ENCODE assay signal across 22 cellular contexts in genomic region chr6:170143401-170144150, GRCh38.
A peak's percentile ranks its signal among the peaks of the same experiment; 100 is the strongest.
DNase-seq lines count a peak whose midpoint lies in the region; ATAC-seq and TF ChIP-seq lines count a peak whose summit lies in the region.
"Had no signal": no experiment of that assay in that cellular context is flagged by ENCODE, and none has a peak within 500 bp of the region (broad histone marks: within the 10 kb centered on the region; RNA-seq: fewer than 3 reads in every experiment).

No MANE protein-coding gene starts in this region.

- DNase-seq in right cardiac atrium (peak in 2 of 3 donors; percentile 17 to 21), Right ventricle myocardium inferior (ENCODE audit: missing footprints) (no peak), dorsolateral prefrontal cortex (peak in 6 of 10 donors; percentile 7 to 38 (median 21)), body of pancreas (no peak), mesenchymal stem cell (no peak)
- no peak for DNase-seq in activated T-cell treated with anti-CD3 and anti-CD28 coated beads, Interleukin-2, amount 50 U/mL, for 4 hours
- DNase-seq: activated CD4-positive, alpha-beta T cell treated with anti-CD3 and anti-CD28 coated beads, Interleukin-2, amount 10 ng/mL, durations not matched to agents 24 days and 14 days; CD4-positive, alpha-beta memory T cell; central memory CD4-positive, alpha-beta T cell; DMS153; erythroblast; foreskin keratinocyte; GF-D8; GM23248; hypothalamus; mesendoderm; NCI-H146; PC-9; psoas muscle had no signal

- no peak overlapping the region for H2AFZ ChIP-seq in mesenchymal stem cell (ENCODE audit: low read depth, low read length)
- H2AFZ ChIP-seq: GM23248, PC-9 had no signal

- H3K4me2 ChIP-seq in mesenchymal stem cell (ENCODE audit: low read length, poor library complexity, severe bottlenecking): no peak overlapping the region
- H3K4me2 ChIP-seq: PC-9 had no signal

- peaks cover 6% of the 10 kb centered on the region for H3K9me3 Mint-ChIP-seq in activated T-cell treated with anti-CD3 and anti-CD28 coated beads, Interleukin-2, amount 50 U/mL, for 4 hours

- H3K18ac ChIP-seq in mesenchymal stem cell (ENCODE audit: low read depth in 1 of 2, low read length in 2 of 2): no peak overlapping the region

- no peaks in the 10 kb centered on the region for H3K36me3 ChIP-seq in rectal smooth muscle tissue (ENCODE audit: control insufficient read depth, insufficient read depth, low read length)
- no peaks in the 10 kb centered on the region for H3K36me3 ChIP-seq in body of pancreas (replicated peaks in 1 of 2; ENCODE audit: insufficient read depth in 1 of 2, low read depth in 2 of 2)
- H3K36me3 ChIP-seq in mesenchymal stem cell (ENCODE audit: control insufficient read depth in 1 of 2, insufficient read depth in 2 of 2, low read depth in 1 of 2, low read length in 2 of 2): no peaks in the 10 kb centered on the region
- H3K36me3 ChIP-seq: SJSA1 had no signal

- H3K4me1 ChIP-seq in right cardiac atrium (ENCODE audit: control insufficient read depth, insufficient read depth, low read length): no peaks in the 10 kb centered on the region
- no peaks in the 10 kb centered on the region for H3K4me1 ChIP-seq in rectal smooth muscle tissue (ENCODE audit: control insufficient read depth, insufficient read depth, low read length)
- no peaks in the 10 kb centered on the region for H3K4me1 ChIP-seq in body of pancreas
- H3K4me1 ChIP-seq in mesenchymal stem cell (ENCODE audit: control insufficient read depth, insufficient read depth, low read depth, low read length): no peaks in the 10 kb centered on the region
- H3K4me1 ChIP-seq: SJSA1 had no signal

- H4K8ac ChIP-seq in mesenchymal stem cell (ENCODE audit: low read length): no peak overlapping the region

- no peak overlapping the region for H4K91ac ChIP-seq in mesenchymal stem cell (ENCODE audit: low read length)

- H3K4me1 Mint-ChIP-seq in activated T-cell treated with anti-CD3 and anti-CD28 coated beads, Interleukin-2, amount 50 U/mL, for 4 hours (ENCODE audit: low read depth): peaks cover 36% of the 10 kb centered on the region

- H3K27me3 Mint-ChIP-seq in activated T-cell treated with anti-CD3 and anti-CD28 coated beads, Interleukin-2, amount 50 U/mL, for 4 hours (ENCODE audit: low read depth): no peaks in the 10 kb centered on the region
- H3K27me3 Mint-ChIP-seq: CD4-positive, alpha-beta memory T cell had no signal

- H2BK5ac ChIP-seq in mesenchymal stem cell (ENCODE audit: low read depth, low read length, poor library complexity, severe bottlenecking): no peak overlapping the region

- H3K9ac ChIP-seq in rectal smooth muscle tissue (ENCODE audit: low read length): no peak overlapping the region
- no peak overlapping the region for H3K9ac ChIP-seq in mesenchymal stem cell (ENCODE audit: low read length)
- H3K9ac ChIP-seq: GM23248 had no signal

- no peak overlapping the region for H3K14ac ChIP-seq in mesenchymal stem cell (ENCODE audit: low read length in 2 of 2)

- no peak overlapping the region for H3K4ac ChIP-seq in mesenchymal stem cell (ENCODE audit: low read depth in 1 of 2, low read length in 2 of 2)

- no peak overlapping the region for H2BK12ac ChIP-seq in mesenchymal stem cell (ENCODE audit: low read length in 2 of 2)

- no peak overlapping the region for H3K23ac ChIP-seq in mesenchymal stem cell (ENCODE audit: low read length in 2 of 2)

- H3K4me3 Mint-ChIP-seq in activated T-cell treated with anti-CD3 and anti-CD28 coated beads, Interleukin-2, amount 50 U/mL, for 4 hours: no peak overlapping the region
- H3K4me3 Mint-ChIP-seq: activated CD4-positive, alpha-beta T cell treated with anti-CD3 and anti-CD28 coated beads, Interleukin-2, amount 10 ng/mL, durations not matched to agents 24 days and 14 days; nephron had no signal

- no peak overlapping the region for H3K4me3 ChIP-seq in right cardiac atrium (ENCODE audit: low read length)
- no peak overlapping the region for H3K4me3 ChIP-seq in dorsolateral prefrontal cortex
- peak overlapping the region; percentile 12 for H3K4me3 ChIP-seq in rectal smooth muscle tissue (ENCODE audit: low read length)
- no peak overlapping the region for H3K4me3 ChIP-seq in body of pancreas
- H3K4me3 ChIP-seq in mesenchymal stem cell (ENCODE audit: insufficient read depth in 1 of 2, low read depth in 1 of 2, low read length in 2 of 2): no peak overlapping the region
- H3K4me3 ChIP-seq: GM23248, PC-9, psoas muscle, SJSA1 had no signal

- no peak overlapping the region for H3K27ac ChIP-seq in right cardiac atrium (ENCODE audit: low read length)
- no peak overlapping the region for H3K27ac ChIP-seq in dorsolateral prefrontal cortex
- no peak overlapping the region for H3K27ac ChIP-seq in rectal smooth muscle tissue (ENCODE audit: low read depth, low read length)
- no peak overlapping the region for H3K27ac ChIP-seq in body of pancreas
- H3K27ac ChIP-seq in mesenchymal stem cell (ENCODE audit: low read length, poor library complexity, severe bottlenecking): no peak overlapping the region
- H3K27ac ChIP-seq: foreskin keratinocyte, GM23248, PC-9, psoas muscle, SJSA1 had no signal

- peaks cover 3% of the 10 kb centered on the region for H3K36me3 Mint-ChIP-seq in activated T-cell treated with anti-CD3 and anti-CD28 coated beads, Interleukin-2, amount 50 U/mL, for 4 hours (ENCODE audit: insufficient read depth)

- H3K9me3 ChIP-seq in right cardiac atrium (ENCODE audit: control insufficient read depth, low read length): no peaks in the 10 kb centered on the region
- no peaks in the 10 kb centered on the region for H3K9me3 ChIP-seq in body of pancreas
- H3K9me3 ChIP-seq in mesenchymal stem cell (ENCODE audit: control insufficient read depth, low read length): no peaks in the 10 kb centered on the region
- H3K9me3 ChIP-seq: psoas muscle had no signal

- H3K27me3 ChIP-seq in right cardiac atrium (ENCODE audit: control insufficient read depth, insufficient read depth): no peaks in the 10 kb centered on the region
- no peaks in the 10 kb centered on the region for H3K27me3 ChIP-seq in dorsolateral prefrontal cortex
- H3K27me3 ChIP-seq in rectal smooth muscle tissue (ENCODE audit: control insufficient read depth, insufficient read depth, low read length): no peaks in the 10 kb centered on the region
- H3K27me3 ChIP-seq in body of pancreas: no peaks in the 10 kb centered on the region
- H3K27me3 ChIP-seq in mesenchymal stem cell (ENCODE audit: control insufficient read depth in 1 of 2, insufficient read depth in 1 of 2, low read length in 2 of 2): peaks cover 0 to 20% of the 10 kb centered on the region in 2 experiments
- H3K27me3 ChIP-seq: SJSA1 had no signal

- WGBS in right cardiac atrium: 60% methylated on average over 14 of the region's 14 CpGs
- WGBS in body of pancreas, 2 donors: 71 to 80% methylated on average over 13 to 14 of the region's 14 CpGs
- 70% methylated on average over 12 of the region's 14 CpGs for WGBS in mesenchymal stem cell

- ATAC-seq in right cardiac atrium (no peak), Right ventricle myocardium inferior (no peak), body of pancreas (no peak)
- ATAC-seq in activated T-cell treated with anti-CD3 and anti-CD28 coated beads, Interleukin-2, amount 50 U/mL, for 4 hours: no peak
- ATAC-seq: foreskin keratinocyte, psoas muscle had no signal

- TF ChIP-seq POLR2A in body of pancreas (IDR thresholded peaks at IDR 0.05): no peak

- H2BK15ac ChIP-seq in mesenchymal stem cell (ENCODE audit: low read depth, poor library complexity, severe bottlenecking): no peak overlapping the region

- TF ChIP-seq CTCF in dorsolateral prefrontal cortex (IDR thresholded peaks at IDR 0.05 in 54 of 56, conservative IDR thresholded peaks at IDR 0.05 in 2 of 56; ENCODE audit: low read depth in 1 of 56, partially characterized antibody in 56 of 56) (no peak), body of pancreas (IDR thresholded peaks at IDR 0.05) (no peak)

- intact Hi-C loops in right cardiac atrium (cut with DNase I) (no loop called here), Right ventricle myocardium inferior (cut with DNase I) (no loop called here), dorsolateral prefrontal cortex (cut with DNase I) (no loop called here), body of pancreas (cut with DNase I) (no loop called here)

- no peak overlapping the region for H2AK5ac ChIP-seq in mesenchymal stem cell (ENCODE audit: low read length, severe bottlenecking)

- H3K79me1 ChIP-seq in mesenchymal stem cell (replicated peaks; ENCODE audit: low read length, poor library complexity, severe bottlenecking): no peaks in the 10 kb centered on the region

- H2BK120ac ChIP-seq in mesenchymal stem cell (ENCODE audit: low read depth, low read length): no peak overlapping the region

Comparison
In these comparisons a context has a peak if more than half of its experiments do, and no peak if none do; other contexts are left out.
1. DNase-seq: peak in right cardiac atrium (2 of 3) and dorsolateral prefrontal cortex (6 of 10); none in Right ventricle myocardium inferior (single experiment), activated T-cell treated with anti-CD3 and anti-CD28 coated beads, Interleukin-2, amount 50 U/mL, for 4 hours (single experiment), body of pancreas (0 of 4) and mesenchymal stem cell (single experiment).